27 cellular contexts compared by ENCODE assay signal in genomic region chr18:70021498-70021897, GRCh38.
A peak's percentile ranks its signal among the peaks of the same experiment; 100 is the strongest.
DNase-seq lines count a peak whose midpoint lies in the region; ATAC-seq, FAIRE-seq and TF ChIP-seq lines count a peak whose summit lies in the region.
"Had no signal": no experiment of that assay in that cellular context is flagged by ENCODE, and none has a peak within 500 bp of the region (broad histone marks: within the 10 kb centered on the region; RNA-seq: fewer than 3 reads in every experiment).

No MANE protein-coding gene starts in this region.

- H3K4me3 ChIP-seq in right cardiac atrium (ENCODE audit: low read length) = no peak overlapping the region
- H3K4me3 ChIP-seq in keratinocyte (ENCODE audit: control insufficient read depth in 2 of 3, extremely low read depth in 1 of 3, insufficient read depth in 2 of 3, low read depth in 1 of 3, low read length in 3 of 3) = no peak overlapping the region
- H3K4me3 ChIP-seq: BLaER1, GM12878 had no signal

- intact Hi-C loops in Right ventricle myocardium superior (cut with DNase I) (no loop called here), right cardiac atrium (cut with DNase I) (no loop called here), left ventricle myocardium superior (cut with micrococcal nuclease) (no loop called here), Right ventricle myocardium inferior (cut with DNase I) (no loop called here)

- TF ChIP-seq CTCF in 22Rv1 (IDR thresholded peaks at IDR 0.05) = no peak
- no peak for TF ChIP-seq CTCF in keratinocyte (optimal IDR thresholded peaks at IDR 0.05 in 1 of 3, IDR thresholded peaks at IDR 0.05 in 1 of 3, conservative IDR thresholded peaks at IDR 0.05 in 1 of 3; ENCODE audit: extremely low read depth in 1 of 3, insufficient read depth in 2 of 3, low read length in 3 of 3)

- H3K27ac ChIP-seq in right cardiac atrium (ENCODE audit: low read length) (no peak overlapping the region), 22Rv1 (peak overlapping the region; percentile 36; the same call in 1 of the 2 replicates), keratinocyte (ENCODE audit: control insufficient read depth, insufficient read depth, low read length) (no peak overlapping the region)
- H3K27ac ChIP-seq: BLaER1 had no signal

- H3K9me3 ChIP-seq in right cardiac atrium (ENCODE audit: control insufficient read depth, low read length) (no peaks in the 10 kb centered on the region), keratinocyte (ENCODE audit: control insufficient read depth, low read depth, low read length) (no peaks in the 10 kb centered on the region)
- H3K9me3 ChIP-seq: BE2C, BLaER1 had no signal

- ATAC-seq in Right ventricle myocardium superior (ENCODE audit: poor library complexity) (peak; percentile 51), right cardiac atrium (no peak), left ventricle myocardium superior (peak; percentile 43), Right ventricle myocardium inferior (no peak), GM21717 (IDR thresholded peaks at IDR 0.05; ENCODE audit: unreplicated experiment) (no peak)
- ATAC-seq: GM12878 had no signal

- no peak for DNase-seq in Right ventricle myocardium superior
- no peak for DNase-seq in right cardiac atrium
- no peak for DNase-seq in left ventricle myocardium superior
- DNase-seq in Right ventricle myocardium inferior (ENCODE audit: missing footprints) = no peak
- no peak for DNase-seq in keratinocyte (ENCODE audit: low read depth, low spot score)
- no peak for DNase-seq in hippocampal formation (lab: John Stamatoyannopoulos, UW)
- DNase-seq: 8988T; ACHN; BE2C; C1 segment of cervical spinal cord; CD4-positive, alpha-beta memory T cell; CD4-positive, CD25-positive, alpha-beta regulatory T cell; CD8-positive, alpha-beta memory T cell; COR-L47; DMS 273 treated with DMSO at 0.1 percent for 48 hours; DMS153; DMS53; DMS79; DND-41; EL; GDM1 had no signal

- dilution Hi-C loops in keratinocyte (cut with MboI; ENCODE audit: extremely low pct_ligation_motif_present, low sequenced_read_pairs) = no loop called here

- no peaks in the 10 kb centered on the region for H3K9me1 ChIP-seq in keratinocyte (ENCODE audit: control insufficient read depth, extremely low read depth, insufficient read depth, low read length)

- H3K36me3 ChIP-seq in keratinocyte (ENCODE audit: control insufficient read depth in 2 of 2, extremely low read depth in 1 of 2, insufficient read depth in 2 of 2, low read length in 2 of 2) = peaks cover 38 to 56% of the 10 kb centered on the region in 2 experiments
- H3K36me3 ChIP-seq: BE2C had no signal

- no peaks in the 10 kb centered on the region for H3K4me1 ChIP-seq in right cardiac atrium (ENCODE audit: control insufficient read depth, insufficient read depth, low read length)
- no peaks in the 10 kb centered on the region for H3K4me1 ChIP-seq in keratinocyte (ENCODE audit: control insufficient read depth, extremely low read depth, insufficient read depth, low read length)
- H3K4me1 ChIP-seq: BE2C had no signal

- H3K79me2 ChIP-seq in keratinocyte (ENCODE audit: control insufficient read depth, insufficient read depth, low read length) = peaks cover 24% of the 10 kb centered on the region

- H2AFZ ChIP-seq in keratinocyte (ENCODE audit: control insufficient read depth, low read length) = no peak overlapping the region

- peak; percentile 63 for FAIRE-seq in keratinocyte (lab: Jason Lieb, UNC)
- FAIRE-seq: A204.1, GM12878, GM19239 had no signal

- no peaks in the 10 kb centered on the region for H4K20me1 ChIP-seq in keratinocyte (ENCODE audit: control insufficient read depth, extremely low read depth, insufficient read depth, low read length)
- H4K20me1 ChIP-seq: BLaER1 had no signal

- no peak overlapping the region for H3K9ac ChIP-seq in keratinocyte (ENCODE audit: control insufficient read depth, extremely low read depth, insufficient read depth, low read length)
- H3K9ac ChIP-seq: BLaER1 had no signal

- 89% methylated on average over 1 of the region's 1 CpG for WGBS in right cardiac atrium

- H3K4me2 ChIP-seq in keratinocyte (ENCODE audit: control insufficient read depth, extremely low read depth, insufficient read depth, low read depth, low read length) = no peak overlapping the region
- H3K4me2 ChIP-seq: BLaER1 had no signal

- no peaks in the 10 kb centered on the region for H3K27me3 ChIP-seq in right cardiac atrium (ENCODE audit: control insufficient read depth, insufficient read depth)
- no peaks in the 10 kb centered on the region for H3K27me3 ChIP-seq in keratinocyte (ENCODE audit: control insufficient read depth, extremely low read depth, insufficient read depth, low read length)
- H3K27me3 ChIP-seq: BE2C, BLaER1 had no signal

Comparison
In these comparisons a context has a peak if more than half of its experiments do, and no peak if none do; other contexts are left out.
1. ATAC-seq: peak in Right ventricle myocardium superior (single experiment) and left ventricle myocardium superior (single experiment); none in right cardiac atrium (0 of 2), Right ventricle myocardium inferior (single experiment) and GM21717 (single experiment).